In genomic region chr17:37148171-37148570, GRCh38 we compare ENCODE assay signal across 23 cellular contexts.
DNase-seq lines count a peak whose midpoint lies in the region; ATAC-seq and TF ChIP-seq lines count a peak whose summit lies in the region.
"Had no signal": no experiment of that assay in that cellular context is flagged by ENCODE, and none has a peak within 500 bp of the region (broad histone marks: within the 10 kb centered on the region; RNA-seq: fewer than 3 reads in every experiment).

No MANE protein-coding gene starts in this region.

- no peaks in the 10 kb centered on the region for H3K27me3 ChIP-seq in PC-9 (ENCODE audit: insufficient read depth, low read depth)
- H3K27me3 ChIP-seq in left lung: no peaks in the 10 kb centered on the region
- H3K27me3 ChIP-seq: adrenal gland; BLaER1 treated with 17β-estradiol and CSF1 and Interleukin-3, amounts not matched to agents 10 nM and 100 nM; neutrophil; SJCRH30 had no signal

- H3K27ac ChIP-seq in 22Rv1 (peak overlapping the region; percentile 43), PC-9 (peak overlapping the region; percentile 26; the same call in 1 of the 2 replicates), left lung (no peak overlapping the region)
- H3K27ac ChIP-seq: adrenal gland, neutrophil, SJCRH30 had no signal

- POLR2A ChIA-PET in PC-9 (lab: Charles Lee; ENCODE audit: unreplicated experiment): no interaction called here

- no peak for TF ChIP-seq CTCF in 22Rv1 (IDR thresholded peaks at IDR 0.05)
- TF ChIP-seq CTCF in PC-9 (conservative IDR thresholded peaks at IDR 0.05): no peak
- no peak for TF ChIP-seq CTCF in left lung (IDR thresholded peaks at IDR 0.05)

- H3K4me1 ChIP-seq in PC-9 (replicated peaks; ENCODE audit: insufficient read depth) (peaks cover 14% of the 10 kb centered on the region), left lung (no peaks in the 10 kb centered on the region)
- H3K4me1 ChIP-seq: adrenal gland, SJCRH30 had no signal

- H2AFZ ChIP-seq in PC-9: no peak overlapping the region

- no peaks in the 10 kb centered on the region for H3K9me2 ChIP-seq in PC-9 (ENCODE audit: insufficient read depth)

- H3K36me3 ChIP-seq in PC-9 (ENCODE audit: low read depth) (peaks cover 41% of the 10 kb centered on the region), left lung (peaks cover 0 to 60% of the 10 kb centered on the region in 2 donors)
- H3K36me3 ChIP-seq: adrenal gland, neutrophil had no signal

- intact Hi-C loops in PC-9 (cut with micrococcal nuclease; ENCODE audit: unreplicated experiment): no loop called here
- intact Hi-C loops in left lung (cut with DNase I): no loop called here

- CTCF ChIA-PET in PC-9 (lab: Charles Lee): no interaction called here

- no peaks in the 10 kb centered on the region for H3K79me2 ChIP-seq in PC-9 (ENCODE audit: low read depth)

- H3F3A ChIP-seq in PC-9 (ENCODE audit: insufficient read depth, low read depth): peaks cover 15% of the 10 kb centered on the region

- no peak overlapping the region for H3K4me2 ChIP-seq in PC-9

- H4K20me1 ChIP-seq in PC-9 (ENCODE audit: insufficient read depth): peaks cover 13% of the 10 kb centered on the region
- H4K20me1 ChIP-seq: BLaER1 treated with 17β-estradiol and CSF1 and Interleukin-3, amounts not matched to agents 10 nM and 100 nM had no signal

- H3K4me3 ChIP-seq in PC-9 (no peak overlapping the region), left lung (no peak overlapping the region)
- H3K4me3 ChIP-seq: adrenal gland; BLaER1 treated with 17β-estradiol and CSF1 and Interleukin-3, amounts not matched to agents 10 nM and 100 nM; SJCRH30 had no signal

- peak; percentile 19 for ATAC-seq in left lung
- ATAC-seq: Panc1 had no signal

- no peaks in the 10 kb centered on the region for H3K9me3 ChIP-seq in PC-9 (ENCODE audit: insufficient read depth, low read depth)
- no peaks in the 10 kb centered on the region for H3K9me3 ChIP-seq in left lung
- H3K9me3 ChIP-seq: adrenal gland; BLaER1 treated with 17β-estradiol and CSF1 and Interleukin-3, amounts not matched to agents 10 nM and 100 nM; neutrophil; SJCRH30 had no signal

- DNase-seq in PC-9 (no peak), dermis blood vessel endothelial cell (peak; percentile 15), left lung (no peak), UCSD-AML1 (lab: John Stamatoyannopoulos, UW; ENCODE audit: unreplicated experiment) (no peak), NCI-H187 (lab: John Stamatoyannopoulos, UW) (no peak)
- no peak for DNase-seq in stimulated activated CD4-positive, alpha-beta T cell treated with anti-CD3 and anti-CD28 coated beads, Interleukin-4, amount 100 ng/mL, for 24 hours
- no peak for DNase-seq in activated effector memory CD4-positive, alpha-beta T cell treated with Interleukin-2 at 50 U/mL for 16 hours
- DNase-seq: activated B cell treated with CpG ODN at 0.5 μM for 24 hours; activated CD4-positive, alpha-beta T cell treated with anti-CD3 and anti-CD28 coated beads, Interleukin-2, amount 50 U/mL, for 48 hours; activated gamma-delta T cell treated with Interleukin-2 at 50 U/mL for 16 hours; adrenal gland; central memory CD4-positive, alpha-beta T cell; effector CD4-positive, alpha-beta T cell; immature natural killer cell; NCI-H1694; NCI-H774; retina; SJCRH30; stimulated activated CD4-positive, alpha-beta T cell treated with anti-CD3 and anti-CD28 coated beads, Interleukin-12 subunit alpha, Interleukin-12 subunit beta, amount 100 ng/mL, for 4 hours had no signal

- BruUV-seq in PC-9 (replicated peaks; lab: Mats Ljungman, UMichigan): no TSS peak

Comparison
In these comparisons a context has a peak if more than half of its experiments do, and no peak if none do; other contexts are left out.
1. H3K27ac ChIP-seq: peak in 22Rv1 (single experiment) and PC-9 (single experiment); none in left lung (0 of 2).